1 cellular context compared by ENCODE assay signal in genomic region chr10:89352802-89353201, GRCh38.
TF ChIP-seq lines count a peak whose summit lies in the region.

No MANE protein-coding gene starts in this region.

TF ChIP-seq in SK-N-SH, 30 proteins besides CTCF, POLR2A, EP300 and RAD21 (continued from another document):
- TF ChIP-seq EZH2phosphoT487 (IDR thresholded peaks at IDR 0.05; ENCODE audit: borderline replicate concordance, low read depth) = no peak
